Comparison of ENCODE assay signal across 1 cellular context in genomic region chr17:43053008-43053407, GRCh38. TPM values are rescaled to one million over a fixed set of nuclear protein-coding genes. Genes with fewer than 3 reads are reported as not detected.
"Had no signal": no experiment of that assay in that cellular context is flagged by ENCODE, and none has a peak within 500 bp of the region (broad histone marks: within the 10 kb centered on the region; RNA-seq: fewer than 3 reads in every experiment).

No MANE protein-coding gene starts in this region.

RNA-seq across cellular contexts. Expression of gene RND2, which starts 28.0 kb away (rescaled TPM):
- total RNA-seq: GM12878 had no signal
